ENCODE assay signal across 8 cellular contexts in the genomic region with DNA sequence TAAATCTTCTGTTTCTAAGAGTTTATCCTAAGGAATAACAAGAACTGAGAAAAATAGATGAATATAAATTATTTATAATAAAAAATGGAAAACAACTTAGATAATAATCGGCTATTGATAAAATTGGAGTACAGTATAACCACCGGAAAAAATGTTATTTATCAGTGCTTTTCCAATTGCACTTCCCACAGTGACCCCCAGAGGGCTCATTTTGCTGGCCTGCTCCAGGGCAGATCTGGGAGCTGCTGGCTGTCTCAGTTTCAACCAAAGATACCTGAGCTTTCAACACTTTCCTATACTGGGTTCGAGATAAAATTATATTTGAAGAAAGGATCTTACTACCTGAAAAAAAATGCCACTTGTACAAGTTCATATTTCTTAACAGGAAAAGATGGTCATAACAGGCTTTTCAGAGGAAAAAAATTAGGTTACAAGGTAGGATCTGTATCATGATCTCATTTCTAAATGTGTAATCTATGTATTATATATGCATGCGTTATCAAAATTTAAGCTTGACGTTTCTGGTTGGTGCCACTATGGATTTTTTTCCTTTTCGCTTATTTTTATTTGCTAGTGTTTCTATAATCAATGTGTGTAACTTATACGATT.
DNase-seq lines count a peak whose midpoint lies in the region; ATAC-seq and TF ChIP-seq lines count a peak whose summit lies in the region.

No MANE protein-coding gene starts in this region.

- no peaks in the 10 kb centered on the region for H3K4me1 Mint-ChIP-seq in activated naive CD4-positive, alpha-beta T cell treated with anti-CD3 and anti-CD28 coated beads for 36 hours (ENCODE audit: low read depth)

- peak; percentile 79 for DNase-seq in D341Med (ENCODE audit: low spot score)
- DNase-seq in RPMI8226, result peak; percentile 75
- peak; percentile 73 for DNase-seq in activated naive CD4-positive, alpha-beta T cell treated with anti-CD3 and anti-CD28 coated beads for 36 hours
- peak in 3 of 5 donors; percentile 32 to 38 (median 36) for DNase-seq in heart left ventricle
- DNase-seq in skeletal muscle cell (ENCODE audit: low read depth), result peak; percentile 5
- DNase-seq in COR-L47 (lab: John Stamatoyannopoulos, UW), result no peak

- ATAC-seq in GM19372 (IDR thresholded peaks at IDR 0.05; ENCODE audit: low read depth, unreplicated experiment) (peak; percentile 85), HG03565 (IDR thresholded peaks at IDR 0.05; ENCODE audit: unreplicated experiment) (peak; percentile 92), heart left ventricle (peak in 2 of 4 donors; percentile 38 to 63)

- 30 to 46% (median 44%) methylated on average over 7 of the region's 7 CpGs for WGBS in heart left ventricle, 4 donors

- no peaks in the 10 kb centered on the region for H3K4me1 ChIP-seq in heart left ventricle

- no peaks in the 10 kb centered on the region for H3K9me3 ChIP-seq in heart left ventricle

- TF ChIP-seq POLR2A in heart left ventricle (IDR thresholded peaks at IDR 0.05), result no peak

- H3K4me3 Mint-ChIP-seq in activated naive CD4-positive, alpha-beta T cell treated with anti-CD3 and anti-CD28 coated beads for 36 hours, result no peak overlapping the region

- intact Hi-C loops in activated naive CD4-positive, alpha-beta T cell treated with anti-CD3 and anti-CD28 coated beads for 36 hours (cut with micrococcal nuclease), result loop anchor here (1.0 to 10.0 kb wide), 3 partner anchors 101 to 499 kb away; no protein-coding TSS in a partner anchor
- intact Hi-C loops in heart left ventricle (cut with DNase I), result loop anchor here in 8 of 10 donors (5.0 to 10.0 kb wide), 9 partner anchors 101 to 711 kb away; a partner anchor contains a TSS

- H3K27ac ChIP-seq in heart left ventricle, result no peak overlapping the region

- H3K27me3 ChIP-seq in heart left ventricle, result no peaks in the 10 kb centered on the region

- peak; percentile 75 to 89 (median 83) for TF ChIP-seq CTCF in heart left ventricle (IDR thresholded peaks at IDR 0.05)

- no peaks in the 10 kb centered on the region for H3K9me3 Mint-ChIP-seq in activated naive CD4-positive, alpha-beta T cell treated with anti-CD3 and anti-CD28 coated beads for 36 hours

- H3K4me3 ChIP-seq in heart left ventricle, result no peak overlapping the region
- H3K4me3 ChIP-seq in skeletal muscle cell (ENCODE audit: low read depth, low read length), result no peak overlapping the region

- CTCF ChIA-PET in activated naive CD4-positive, alpha-beta T cell treated with anti-CD3 and anti-CD28 coated beads for 36 hours (lab: Charles Lee), result interaction anchor here (0.6 to 2.1 kb wide), 8 partner anchors 11 to 1779 kb away, joined by 3 to 11 read pairs (median 4); no protein-coding TSS in a partner anchor

- no peaks in the 10 kb centered on the region for H3K36me3 Mint-ChIP-seq in activated naive CD4-positive, alpha-beta T cell treated with anti-CD3 and anti-CD28 coated beads for 36 hours (ENCODE audit: low read depth)

- H3K36me3 ChIP-seq in heart left ventricle, result no peaks in the 10 kb centered on the region

- H3K27ac Mint-ChIP-seq in activated naive CD4-positive, alpha-beta T cell treated with anti-CD3 and anti-CD28 coated beads for 36 hours, result no peak overlapping the region

- peaks cover 4% of the 10 kb centered on the region for H3K27me3 Mint-ChIP-seq in activated naive CD4-positive, alpha-beta T cell treated with anti-CD3 and anti-CD28 coated beads for 36 hours (ENCODE audit: low read depth)
